Comparison of ENCODE assay signal across 8 cellular contexts in the genomic region with DNA sequence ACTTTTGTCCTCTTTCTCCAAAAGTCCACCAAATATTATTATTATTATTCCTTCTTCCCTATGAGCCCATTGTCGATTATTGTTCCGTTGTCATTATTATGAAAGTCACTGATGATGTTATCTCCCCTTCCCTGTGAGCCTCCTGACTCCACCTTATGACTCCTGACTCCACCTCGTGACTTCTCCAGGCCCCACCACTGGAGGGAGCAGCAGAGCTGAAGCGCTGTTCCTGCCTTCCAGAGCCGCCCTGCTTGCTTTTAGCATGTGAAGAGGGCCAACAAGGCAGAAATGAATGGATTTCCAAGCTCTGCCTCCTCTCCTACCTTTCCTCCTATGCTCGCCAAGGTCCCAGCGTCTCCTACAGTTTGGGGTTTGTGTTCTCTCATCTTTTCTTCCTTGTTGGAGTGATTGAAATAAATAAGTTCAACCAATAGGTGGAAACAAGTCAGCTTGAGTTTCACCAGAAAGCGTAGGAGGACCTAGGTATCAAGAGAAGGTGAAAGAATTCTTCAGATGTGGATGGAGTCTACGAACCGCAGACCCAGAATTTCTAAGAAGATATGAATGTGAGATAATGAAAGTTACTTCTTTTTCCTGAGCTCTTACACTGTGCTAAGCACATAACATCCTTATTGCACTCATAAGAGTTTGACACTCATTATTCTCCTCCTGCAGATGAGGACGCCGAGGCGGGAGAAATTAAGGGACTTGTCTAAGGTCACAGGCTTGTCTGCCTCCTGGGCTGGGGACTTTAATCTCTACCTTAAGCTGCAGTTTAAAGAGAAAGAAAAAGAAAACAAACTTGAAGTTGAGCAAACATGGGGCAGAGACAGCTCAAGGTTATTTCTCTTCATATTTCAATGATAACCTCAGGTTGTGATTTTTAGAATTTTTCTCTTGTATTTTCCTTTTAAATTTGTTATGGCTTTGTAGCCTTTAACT. TPM values are rescaled to one million over a fixed set of nuclear protein-coding genes. Genes with fewer than 3 reads are reported as not detected.
DNase-seq lines count a peak whose midpoint lies in the region; ATAC-seq and TF ChIP-seq lines count a peak whose summit lies in the region.

No MANE protein-coding gene starts in this region.

- H3K4me3 ChIP-seq in AG09309 (ENCODE audit: control insufficient read depth, low read depth, low read length) (no peak overlapping the region), fibroblast of villous mesenchyme (ENCODE audit: low read depth, low read length) (no peak overlapping the region)

- TF ChIP-seq CTCF in AG09309 (IDR thresholded peaks at IDR 0.05; ENCODE audit: control insufficient read depth, insufficient read depth, low read depth, low read length, missing control alignments) (peak; percentile 27), fibroblast of villous mesenchyme (IDR thresholded peaks at IDR 0.05; ENCODE audit: insufficient read depth, low read depth, low read length) (peak; percentile 17), GM20000 (IDR thresholded peaks at IDR 0.05; ENCODE audit: extremely low read depth, missing control alignments) (no peak)

- DNase-seq in AG09309 (ENCODE audit: low read depth): no peak
- DNase-seq in RPMI8226: peak; percentile 48
- DNase-seq in fibroblast of villous mesenchyme (ENCODE audit: low read depth): peak; percentile 0
- no peak for DNase-seq in cerebellar nuclear complex (lab: John Stamatoyannopoulos, UW)
- DNase-seq in retina: no peak
- no peak for DNase-seq in GM20000 (ENCODE audit: low spot score)

- ATAC-seq in GM19395 (IDR thresholded peaks at IDR 0.05; ENCODE audit: unreplicated experiment): peak; percentile 52
- no peak for ATAC-seq in esophagus mucosa

RNA-seq across cellular contexts. Expression of a gene that starts 26.1 kb away (rescaled TPM):
- under 0.01 and 0.32 TPM in 2 replicates for total RNA-seq in fibroblast of villous mesenchyme
- 0.08 TPM for total RNA-seq in esophagus mucosa

Comparison
In these comparisons a context has a peak if more than half of its experiments do, and no peak if none do; other contexts are left out.
1. DNase-seq: peak in RPMI8226 (single experiment) and fibroblast of villous mesenchyme (single experiment); none in AG09309 (single experiment), cerebellar nuclear complex (0 of 2), retina (single experiment) and GM20000 (single experiment).